ENCODE assay signal across 1 cellular context in genomic region chr6:35068644-35069043, GRCh38.
TF ChIP-seq lines count a peak whose summit lies in the region.

No MANE protein-coding gene starts in this region.

TF ChIP-seq in H1, 55 proteins besides CTCF, POLR2A, EP300 and RAD21:
- no peak for TF ChIP-seq SP2 (IDR thresholded peaks at IDR 0.05; ENCODE audit: low read length)
- TF ChIP-seq, protein P1, sequence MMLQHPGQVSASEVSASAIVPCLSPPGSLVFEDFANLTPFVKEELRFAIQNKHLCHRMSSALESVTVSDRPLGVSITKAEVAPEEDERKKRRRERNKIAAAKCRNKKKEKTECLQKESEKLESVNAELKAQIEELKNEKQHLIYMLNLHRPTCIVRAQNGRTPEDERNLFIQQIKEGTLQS (IDR thresholded peaks at IDR 0.05; ENCODE audit: insufficient read depth, low read depth, low read length), result no peak
- no peak for TF ChIP-seq ZNF274 (IDR thresholded peaks at IDR 0.05; ENCODE audit: borderline replicate concordance, extremely low read depth, low read length)
- no peak for TF ChIP-seq NANOG (IDR thresholded peaks at IDR 0.05; ENCODE audit: insufficient read depth, low read depth, low read length, poor library complexity, severe bottlenecking)
- TF ChIP-seq TBP (IDR thresholded peaks at IDR 0.05; ENCODE audit: low read depth, low read length), result no peak
- TF ChIP-seq FOSL1 (IDR thresholded peaks at IDR 0.05; ENCODE audit: insufficient read depth, low read depth, low read length), result no peak
- no peak for TF ChIP-seq CTBP2 (IDR thresholded peaks at IDR 0.05; ENCODE audit: borderline replicate concordance, insufficient read depth, insufficient read length, low read length)
- no peak for TF ChIP-seq SP4 (IDR thresholded peaks at IDR 0.05; ENCODE audit: low read length)
- TF ChIP-seq HDAC2 (IDR thresholded peaks at IDR 0.05; ENCODE audit: borderline replicate concordance in 1 of 2, low read depth in 2 of 2, low read length in 2 of 2), result no peak
- no peak for TF ChIP-seq SIRT6 (IDR thresholded peaks at IDR 0.05; ENCODE audit: low read length)
- TF ChIP-seq BACH1 (IDR thresholded peaks at IDR 0.05; ENCODE audit: low read length), result no peak
- TF ChIP-seq USF2 (IDR thresholded peaks at IDR 0.05; ENCODE audit: low read length), result no peak
- TF ChIP-seq MAX (IDR thresholded peaks at IDR 0.05), result no peak
